In the genomic region with DNA sequence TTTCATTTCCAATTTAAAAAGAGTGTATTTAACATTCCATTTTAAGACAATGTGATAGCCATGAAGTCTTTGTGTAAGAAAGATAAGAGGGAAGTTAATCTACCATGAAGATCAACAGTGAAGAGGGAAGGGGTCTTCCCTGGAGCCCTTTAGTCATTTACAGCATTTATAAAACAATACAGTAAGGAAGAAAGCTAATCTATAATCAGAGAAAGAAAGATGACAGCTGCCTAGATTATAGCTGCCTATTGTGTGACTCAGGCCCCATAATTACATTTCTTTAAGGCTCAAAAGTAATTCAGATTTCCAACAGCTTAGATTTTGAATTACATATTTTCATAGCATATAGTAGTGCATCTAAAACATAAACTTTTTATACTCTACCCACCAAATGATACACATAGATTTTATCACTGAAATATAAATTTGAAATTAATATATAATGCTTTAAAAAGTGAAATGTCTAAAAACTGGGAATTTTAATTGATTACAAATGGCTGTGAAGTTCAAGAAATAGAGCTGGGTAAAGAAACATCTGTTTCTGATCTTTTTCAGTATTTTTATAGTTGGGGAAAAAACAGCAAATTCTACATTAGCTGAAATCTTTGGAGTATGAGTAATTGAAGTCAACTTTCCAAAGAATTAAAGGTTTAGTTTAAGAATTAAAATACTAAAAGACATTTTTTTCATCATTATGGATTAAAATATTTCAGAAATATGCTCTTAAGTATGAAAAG, we compare ENCODE assay signal across 13 cellular contexts.
DNase-seq lines count a peak whose midpoint lies in the region; ATAC-seq, FAIRE-seq and TF ChIP-seq lines count a peak whose summit lies in the region.
"Had no signal": no experiment of that assay in that cellular context is flagged by ENCODE, and none has a peak within 500 bp of the region (broad histone marks: within the 10 kb centered on the region; RNA-seq: fewer than 3 reads in every experiment).

No MANE protein-coding gene starts in this region.

- H3K79me2 ChIP-seq in hepatocyte = peaks cover 12% of the 10 kb centered on the region

- H3K4me1 Mint-ChIP-seq in activated CD8-positive, alpha-beta T cell treated with anti-CD3 and anti-CD28 coated beads for 36 hours (ENCODE audit: low read depth) = peaks cover 11% of the 10 kb centered on the region

- POLR2A ChIA-PET in HEK293T (lab: Yijun Ruan, JAX) = no interaction called here
- POLR2A ChIA-PET in activated CD8-positive, alpha-beta T cell treated with anti-CD3 and anti-CD28 coated beads for 36 hours (lab: Charles Lee) = no interaction called here

- no peak overlapping the region for H3K27ac Mint-ChIP-seq in activated CD8-positive, alpha-beta T cell treated with anti-CD3 and anti-CD28 coated beads for 36 hours

- H3K4me2 ChIP-seq in hepatocyte = no peak overlapping the region

- DNase-seq in HCEC 1CT (peak; percentile 9), hepatocyte (ENCODE audit: low spot score) (no peak), SKM-1 treated with dmso at 0.1 percent for 144 hours (lab: John Stamatoyannopoulos, UW; ENCODE audit: unreplicated experiment) (no peak), HEK293T (ENCODE audit: extremely low spot score) (no peak)
- no peak for DNase-seq in activated CD8-positive, alpha-beta memory T cell treated with anti-CD3 and anti-CD28 coated beads, Interleukin-2, amount 50 U/mL, for 4 hours
- DNase-seq in activated CD8-positive, alpha-beta T cell treated with anti-CD3 and anti-CD28 coated beads for 36 hours = no peak
- DNase-seq: DND-41; effector memory CD4-positive, alpha-beta T cell; gastrocnemius medialis; ovary had no signal

- peaks cover 7% of the 10 kb centered on the region for H3K9me3 ChIP-seq in hepatocyte (ENCODE audit: low read depth)
- H3K9me3 ChIP-seq: gastrocnemius medialis, ovary had no signal

- no peaks in the 10 kb centered on the region for H4K20me1 ChIP-seq in hepatocyte (ENCODE audit: insufficient read depth, poor library complexity, severe bottlenecking)

- H2AFZ ChIP-seq in hepatocyte = no peak overlapping the region

- intact Hi-C loops in activated CD8-positive, alpha-beta T cell treated with anti-CD3 and anti-CD28 coated beads for 36 hours (cut with micrococcal nuclease) = no loop called here

- CTCF ChIA-PET in HEK293T (lab: Yijun Ruan, JAX) = interaction anchor here (0.7 kb wide), 1 partner anchor 106 kb away, joined by 3 read pairs; no protein-coding TSS in a partner anchor
- CTCF ChIA-PET in activated CD8-positive, alpha-beta T cell treated with anti-CD3 and anti-CD28 coated beads for 36 hours (lab: Charles Lee) = interaction anchor here (0.8 to 1.1 kb wide), 4 partner anchors 9 to 168 kb away, joined by 3 to 5 read pairs (median 3); no protein-coding TSS in a partner anchor

- no peaks in the 10 kb centered on the region for H3K27me3 ChIP-seq in hepatocyte
- H3K27me3 ChIP-seq: gastrocnemius medialis, ovary had no signal

- peaks cover 5% of the 10 kb centered on the region for H3K9me3 Mint-ChIP-seq in activated CD8-positive, alpha-beta T cell treated with anti-CD3 and anti-CD28 coated beads for 36 hours

- H3K36me3 Mint-ChIP-seq in activated CD8-positive, alpha-beta T cell treated with anti-CD3 and anti-CD28 coated beads for 36 hours (ENCODE audit: low read depth) = peaks cover 53% of the 10 kb centered on the region

- no peak overlapping the region for H3K4me3 ChIP-seq in hepatocyte
- H3K4me3 ChIP-seq: gastrocnemius medialis, ovary, skin epidermis had no signal

- peaks cover 8% of the 10 kb centered on the region for H3K4me1 ChIP-seq in hepatocyte (ENCODE audit: insufficient read depth)
- H3K4me1 ChIP-seq: gastrocnemius medialis had no signal

- peak; percentile 72 for FAIRE-seq in A204.1 (lab: Jason Lieb, UNC)

- H3K27ac ChIP-seq in hepatocyte = peak overlapping the region; percentile 13
- H3K27ac ChIP-seq: gastrocnemius medialis, ovary had no signal

- H3K36me3 ChIP-seq in hepatocyte (replicated peaks; ENCODE audit: insufficient read depth, low read depth) = no peaks in the 10 kb centered on the region
- H3K36me3 ChIP-seq: ovary had no signal

- no peaks in the 10 kb centered on the region for H3K27me3 Mint-ChIP-seq in activated CD8-positive, alpha-beta T cell treated with anti-CD3 and anti-CD28 coated beads for 36 hours

- no peaks in the 10 kb centered on the region for H3K9me2 ChIP-seq in hepatocyte (replicated peaks; ENCODE audit: insufficient read depth)

- no peak overlapping the region for H3K4me3 Mint-ChIP-seq in activated CD8-positive, alpha-beta T cell treated with anti-CD3 and anti-CD28 coated beads for 36 hours

- TF ChIP-seq CTCF in hepatocyte (IDR thresholded peaks at IDR 0.05; ENCODE audit: poor library complexity) = no peak
- TF ChIP-seq CTCF in activated CD8-positive, alpha-beta T cell treated with anti-CD3 and anti-CD28 coated beads for 36 hours (IDR thresholded peaks at IDR 0.05) = no peak

- peak; percentile 77 for ATAC-seq in SK-N-SH treated with all-trans-retinoic acid at 6 μM for 48 hours
- no peak for ATAC-seq in activated CD8-positive, alpha-beta T cell treated with anti-CD3 and anti-CD28 coated beads for 36 hours
- ATAC-seq: gastrocnemius medialis had no signal

TF ChIP-seq in SK-N-SH treated with all-trans-retinoic acid at 6 μM for 48 hours, 23 proteins besides CTCF, POLR2A, EP300 and RAD21:
- TF ChIP-seq, protein P1, sequence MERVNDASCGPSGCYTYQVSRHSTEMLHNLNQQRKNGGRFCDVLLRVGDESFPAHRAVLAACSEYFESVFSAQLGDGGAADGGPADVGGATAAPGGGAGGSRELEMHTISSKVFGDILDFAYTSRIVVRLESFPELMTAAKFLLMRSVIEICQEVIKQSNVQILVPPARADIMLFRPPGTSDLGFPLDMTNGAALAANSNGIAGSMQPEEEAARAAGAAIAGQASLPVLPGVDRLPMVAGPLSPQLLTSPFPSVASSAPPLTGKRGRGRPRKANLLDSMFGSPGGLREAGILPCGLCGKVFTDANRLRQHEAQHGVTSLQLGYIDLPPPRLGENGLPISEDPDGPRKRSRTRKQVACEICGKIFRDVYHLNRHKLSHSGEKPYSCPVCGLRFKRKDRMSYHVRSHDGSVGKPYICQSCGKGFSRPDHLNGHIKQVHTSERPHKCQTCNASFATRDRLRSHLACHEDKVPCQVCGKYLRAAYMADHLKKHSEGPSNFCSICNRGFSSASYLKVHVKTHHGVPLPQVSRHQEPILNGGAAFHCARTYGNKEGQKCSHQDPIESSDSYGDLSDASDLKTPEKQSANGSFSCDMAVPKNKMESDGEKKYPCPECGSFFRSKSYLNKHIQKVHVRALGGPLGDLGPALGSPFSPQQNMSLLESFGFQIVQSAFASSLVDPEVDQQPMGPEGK (CRISPR knock-in tag; IDR thresholded peaks at IDR 0.05; ENCODE audit: borderline replicate concordance) = 0 out of 2 replicates have a peak, but pooled peaks have one; percentile 47
- TF ChIP-seq BACH2 (CRISPR knock-in tag; IDR thresholded peaks at IDR 0.05; ENCODE audit: borderline replicate concordance) (no peak), ISL1 (CRISPR knock-in tag; IDR thresholded peaks at IDR 0.05) (peak; percentile 87)
- TF ChIP-seq, protein P2, sequence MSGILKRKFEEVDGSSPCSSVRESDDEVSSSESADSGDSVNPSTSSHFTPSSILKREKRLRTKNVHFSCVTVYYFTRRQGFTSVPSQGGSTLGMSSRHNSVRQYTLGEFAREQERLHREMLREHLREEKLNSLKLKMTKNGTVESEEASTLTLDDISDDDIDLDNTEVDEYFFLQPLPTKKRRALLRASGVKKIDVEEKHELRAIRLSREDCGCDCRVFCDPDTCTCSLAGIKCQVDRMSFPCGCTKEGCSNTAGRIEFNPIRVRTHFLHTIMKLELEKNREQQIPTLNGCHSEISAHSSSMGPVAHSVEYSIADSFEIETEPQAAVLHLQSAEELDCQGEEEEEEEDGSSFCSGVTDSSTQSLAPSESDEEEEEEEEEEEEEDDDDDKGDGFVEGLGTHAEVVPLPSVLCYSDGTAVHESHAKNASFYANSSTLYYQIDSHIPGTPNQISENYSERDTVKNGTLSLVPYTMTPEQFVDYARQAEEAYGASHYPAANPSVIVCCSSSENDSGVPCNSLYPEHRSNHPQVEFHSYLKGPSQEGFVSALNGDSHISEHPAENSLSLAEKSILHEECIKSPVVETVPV (CRISPR knock-in tag; IDR thresholded peaks at IDR 0.05) = 0 out of 2 replicates have a peak, but pooled peaks have one; percentile 41

TF ChIP-seq in HEK293T, 16 proteins besides CTCF, POLR2A, EP300 and RAD21:
- no peak for TF ChIP-seq TARDBP (IDR thresholded peaks at IDR 0.05)
- TF ChIP-seq LEF1 (IDR thresholded peaks at IDR 0.05; ENCODE audit: borderline replicate concordance) = no peak
- TF ChIP-seq ARNT (IDR thresholded peaks at IDR 0.05) = no peak
- TF ChIP-seq HDGF (IDR thresholded peaks at IDR 0.05; ENCODE audit: borderline replicate concordance) = no peak
- TF ChIP-seq FOXK2 (IDR thresholded peaks at IDR 0.05) = no peak
- TF ChIP-seq CTBP1 (IDR thresholded peaks at IDR 0.05; ENCODE audit: borderline replicate concordance) = no peak
- TF ChIP-seq ZNF384 (IDR thresholded peaks at IDR 0.05) = no peak
- no peak for TF ChIP-seq FOXA1 (IDR thresholded peaks at IDR 0.05)
- TF ChIP-seq, protein P3, sequence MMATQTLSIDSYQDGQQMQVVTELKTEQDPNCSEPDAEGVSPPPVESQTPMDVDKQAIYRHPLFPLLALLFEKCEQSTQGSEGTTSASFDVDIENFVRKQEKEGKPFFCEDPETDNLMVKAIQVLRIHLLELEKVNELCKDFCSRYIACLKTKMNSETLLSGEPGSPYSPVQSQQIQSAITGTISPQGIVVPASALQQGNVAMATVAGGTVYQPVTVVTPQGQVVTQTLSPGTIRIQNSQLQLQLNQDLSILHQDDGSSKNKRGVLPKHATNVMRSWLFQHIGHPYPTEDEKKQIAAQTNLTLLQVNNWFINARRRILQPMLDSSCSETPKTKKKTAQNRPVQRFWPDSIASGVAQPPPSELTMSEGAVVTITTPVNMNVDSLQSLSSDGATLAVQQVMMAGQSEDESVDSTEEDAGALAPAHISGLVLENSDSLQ (IDR thresholded peaks at IDR 0.05) = no peak
- TF ChIP-seq NFRKB (IDR thresholded peaks at IDR 0.05) = no peak
- TF ChIP-seq BHLHE40 (IDR thresholded peaks at IDR 0.05; ENCODE audit: borderline replicate concordance) = no peak
- TF ChIP-seq L3MBTL2 (conservative IDR thresholded peaks at IDR 0.05) = no peak
- TF ChIP-seq SP1 (IDR thresholded peaks at IDR 0.05) = no peak
- no peak for TF ChIP-seq ELF4 (IDR thresholded peaks at IDR 0.05)
- no peak for TF ChIP-seq FOXM1 (IDR thresholded peaks at IDR 0.05; ENCODE audit: borderline replicate concordance)
- no peak for TF ChIP-seq SUZ12 (IDR thresholded peaks at IDR 0.05)
TF ChIP-seq in HEK293T: peak in this region for 0.
